ENCODE assay signal across 20 cellular contexts in the genomic region with DNA sequence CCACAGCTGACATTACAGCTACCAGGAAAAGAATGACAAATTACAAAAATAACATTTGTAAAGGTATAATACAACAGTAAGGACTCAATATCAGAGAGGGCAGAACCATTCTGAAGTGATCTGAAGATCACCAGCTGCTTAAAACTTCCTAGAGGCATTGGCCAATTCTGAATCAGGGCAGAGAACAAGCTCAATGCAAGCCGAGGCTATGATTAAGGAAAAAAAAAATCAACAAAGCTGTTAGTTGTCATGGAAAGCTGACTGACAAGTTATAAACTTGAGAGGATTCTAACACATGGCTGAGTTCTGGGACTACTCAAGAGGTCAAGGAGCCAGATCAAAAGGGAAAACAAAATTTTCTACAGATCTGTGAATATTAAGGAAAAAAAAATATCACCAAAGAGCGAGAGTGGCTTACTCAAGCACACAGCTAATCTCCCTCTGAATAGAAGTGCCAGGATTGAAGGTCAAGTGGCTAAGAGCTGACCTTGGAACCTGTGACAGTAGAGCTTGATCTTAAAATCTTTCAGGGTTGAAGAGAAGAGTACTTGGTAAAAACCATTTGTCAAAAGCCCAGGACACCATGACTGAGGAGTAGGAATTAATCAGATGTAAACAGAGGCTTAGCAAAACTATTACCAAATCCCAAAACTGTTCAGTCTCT.
A peak's percentile ranks its signal among the peaks of the same experiment; 100 is the strongest.
DNase-seq lines count a peak whose midpoint lies in the region; ATAC-seq, FAIRE-seq and TF ChIP-seq lines count a peak whose summit lies in the region.
"Had no signal": no experiment of that assay in that cellular context is flagged by ENCODE, and none has a peak within 500 bp of the region (broad histone marks: within the 10 kb centered on the region; RNA-seq: fewer than 3 reads in every experiment).

No MANE protein-coding gene starts in this region.

- peak overlapping the region; percentile 6 for H3K4me2 ChIP-seq in astrocyte (ENCODE audit: low read length)

- H2AFZ ChIP-seq in astrocyte (ENCODE audit: low read depth, low read length) = no peak overlapping the region
- H2AFZ ChIP-seq: parathyroid adenoma had no signal

- no peak for TF ChIP-seq CTCF in astrocyte (IDR thresholded peaks at IDR 0.05; ENCODE audit: insufficient read depth, low read depth, low read length)
- no peak for TF ChIP-seq CTCF in foreskin fibroblast (IDR thresholded peaks at IDR 0.05; ENCODE audit: low read depth, low read length)
- no peak for TF ChIP-seq CTCF in osteocyte (IDR thresholded peaks at IDR 0.05)

- no peak overlapping the region for H3K9ac ChIP-seq in astrocyte (ENCODE audit: low read length)
- H3K9ac ChIP-seq: parathyroid adenoma had no signal

- no peaks in the 10 kb centered on the region for H3K79me2 ChIP-seq in astrocyte (ENCODE audit: insufficient read depth, low read length)
- H3K79me2 ChIP-seq: parathyroid adenoma had no signal

- H3K36me3 Mint-ChIP-seq in astrocyte (ENCODE audit: low read depth, unreplicated experiment) (no peaks in the 10 kb centered on the region), osteocyte (ENCODE audit: unreplicated experiment) (peaks cover 5% of the 10 kb centered on the region)
- no peaks in the 10 kb centered on the region for H3K36me3 Mint-ChIP-seq in activated CD4-positive, alpha-beta T cell treated with anti-CD3 and anti-CD28 coated beads for 36 hours (ENCODE audit: low read depth)
- H3K36me3 Mint-ChIP-seq: activated naive CD8-positive, alpha-beta T cell treated with anti-CD3 and anti-CD28 coated beads for 36 hours; IgD-negative memory B cell had no signal

- no peak overlapping the region for H3K27ac Mint-ChIP-seq in astrocyte (ENCODE audit: unreplicated experiment)
- H3K27ac Mint-ChIP-seq in osteocyte (ENCODE audit: unreplicated experiment) = peak overlapping the region; percentile 89
- H3K27ac Mint-ChIP-seq in activated CD4-positive, alpha-beta T cell treated with anti-CD3 and anti-CD28 coated beads for 36 hours = no peak overlapping the region
- H3K27ac Mint-ChIP-seq: activated naive CD8-positive, alpha-beta T cell treated with anti-CD3 and anti-CD28 coated beads for 36 hours; IgD-negative memory B cell; stimulated activated naive CD8-positive, alpha-beta T cell treated with anti-CD3 and anti-CD28 coated beads, Interleukin-15, Interleukin-2, amounts not matched to agents 100 ng/mL and 50 ng/mL, for 24 hours had no signal

- peaks cover 25% of the 10 kb centered on the region for H3K4me1 ChIP-seq in astrocyte (ENCODE audit: insufficient read depth, low read length)
- H3K4me1 ChIP-seq: parathyroid adenoma had no signal

- H3K4me3 Mint-ChIP-seq in astrocyte (ENCODE audit: unreplicated experiment) (no peak overlapping the region), osteocyte (ENCODE audit: unreplicated experiment) (no peak overlapping the region)
- H3K4me3 Mint-ChIP-seq in activated CD4-positive, alpha-beta T cell treated with anti-CD3 and anti-CD28 coated beads for 36 hours = no peak overlapping the region
- H3K4me3 Mint-ChIP-seq: activated naive CD8-positive, alpha-beta T cell treated with anti-CD3 and anti-CD28 coated beads for 36 hours; IgD-negative memory B cell; stimulated activated naive CD8-positive, alpha-beta T cell treated with anti-CD3 and anti-CD28 coated beads, Interleukin-15, Interleukin-2, amounts not matched to agents 100 ng/mL and 50 ng/mL, for 24 hours had no signal

- no peaks in the 10 kb centered on the region for H4K20me1 ChIP-seq in astrocyte (ENCODE audit: insufficient read depth, low read length)

- H3K27me3 Mint-ChIP-seq in astrocyte (ENCODE audit: low read depth, unreplicated experiment) = no peaks in the 10 kb centered on the region
- no peaks in the 10 kb centered on the region for H3K27me3 Mint-ChIP-seq in osteocyte (ENCODE audit: unreplicated experiment)
- H3K27me3 Mint-ChIP-seq in activated CD4-positive, alpha-beta T cell treated with anti-CD3 and anti-CD28 coated beads for 36 hours = no peaks in the 10 kb centered on the region
- H3K27me3 Mint-ChIP-seq: activated naive CD8-positive, alpha-beta T cell treated with anti-CD3 and anti-CD28 coated beads for 36 hours; IgD-negative memory B cell; stimulated activated naive CD8-positive, alpha-beta T cell treated with anti-CD3 and anti-CD28 coated beads, Interleukin-15, Interleukin-2, amounts not matched to agents 100 ng/mL and 50 ng/mL, for 24 hours had no signal

- H3K27me3 ChIP-seq in astrocyte (ENCODE audit: insufficient read depth, low read length) = no peaks in the 10 kb centered on the region

- no peak for FAIRE-seq in astrocyte (lab: Jason Lieb, UNC)
- FAIRE-seq: keratinocyte had no signal

- H3K4me1 Mint-ChIP-seq in astrocyte (ENCODE audit: low read depth, unreplicated experiment) (no peaks in the 10 kb centered on the region), osteocyte (ENCODE audit: unreplicated experiment) (peaks cover 44% of the 10 kb centered on the region)
- no peaks in the 10 kb centered on the region for H3K4me1 Mint-ChIP-seq in activated CD4-positive, alpha-beta T cell treated with anti-CD3 and anti-CD28 coated beads for 36 hours
- H3K4me1 Mint-ChIP-seq: activated naive CD8-positive, alpha-beta T cell treated with anti-CD3 and anti-CD28 coated beads for 36 hours; IgD-negative memory B cell had no signal

- POLR2A ChIA-PET in activated CD4-positive, alpha-beta T cell treated with anti-CD3 and anti-CD28 coated beads for 36 hours (lab: Charles Lee) = no interaction called here

- intact Hi-C loops in activated CD4-positive, alpha-beta T cell treated with anti-CD3 and anti-CD28 coated beads for 36 hours (cut with DNase I, micrococcal nuclease) = no loop called here

- H3K4me3 ChIP-seq in astrocyte (ENCODE audit: insufficient read depth, low read depth, low read length) = no peak overlapping the region
- H3K4me3 ChIP-seq in foreskin fibroblast (ENCODE audit: low read depth in 1 of 2, low read length in 2 of 2) = no peak overlapping the region
- H3K4me3 ChIP-seq: mucosa of descending colon had no signal

- no peaks in the 10 kb centered on the region for H3K9me3 ChIP-seq in astrocyte (ENCODE audit: insufficient read depth, low read depth, low read length)
- H3K9me3 ChIP-seq: mucosa of descending colon had no signal

- DNase-seq in DMS79 (lab: John Stamatoyannopoulos, UW) = peak; percentile 18
- no peak for DNase-seq in astrocyte (ENCODE audit: low read depth)
- DNase-seq in foreskin fibroblast = peak; percentile 38 to 49
- no peak for DNase-seq in osteocyte (ENCODE audit: extremely low spot score, unreplicated experiment)
- DNase-seq in activated T-cell treated with anti-CD3 and anti-CD28 coated beads for 4 hours = no peak
- no peak for DNase-seq in NCI-H2081 (lab: John Stamatoyannopoulos, UW)
- DNase-seq in activated T-cell treated with anti-CD3 and anti-CD28 coated beads, Interleukin-2, amount 50 U/mL, for 48 hours = no peak
- no peak for DNase-seq in activated CD4-positive, alpha-beta T cell treated with anti-CD3 and anti-CD28 coated beads for 36 hours
- DNase-seq: activated CD4-positive, alpha-beta T cell treated with anti-CD3 and anti-CD28 coated beads for 48 hours; activated naive CD8-positive, alpha-beta T cell treated with anti-CD3 and anti-CD28 coated beads for 36 hours; activated T-cell treated with anti-CD3 and anti-CD28 coated beads, Interleukin-2, amount 50 U/mL, for 1 hour; GF-D8; NCI-H1092; stimulated activated CD4-positive, alpha-beta T cell treated with anti-CD3 and anti-CD28 coated beads, Interleukin-12 subunit alpha, Interleukin-12 subunit beta, amount 100 ng/mL, for 4 hours had no signal

- no peaks in the 10 kb centered on the region for H3K9me3 Mint-ChIP-seq in astrocyte (ENCODE audit: unreplicated experiment)
- H3K9me3 Mint-ChIP-seq in osteocyte (ENCODE audit: unreplicated experiment) = peaks cover 6% of the 10 kb centered on the region
- H3K9me3 Mint-ChIP-seq in activated CD4-positive, alpha-beta T cell treated with anti-CD3 and anti-CD28 coated beads for 36 hours (ENCODE audit: low read depth) = peaks cover 1% of the 10 kb centered on the region

- ATAC-seq in activated CD4-positive, alpha-beta T cell treated with anti-CD3 and anti-CD28 coated beads for 36 hours = no peak
- ATAC-seq: HCT116, mucosa of descending colon had no signal

- H3K36me3 ChIP-seq in astrocyte (ENCODE audit: insufficient read depth, low read length) = no peaks in the 10 kb centered on the region

- CTCF ChIA-PET in activated CD4-positive, alpha-beta T cell treated with anti-CD3 and anti-CD28 coated beads for 36 hours (lab: Charles Lee) = no interaction called here

- H3K27ac ChIP-seq in astrocyte (ENCODE audit: low read depth, low read length) = peak overlapping the region; percentile 13
- H3K27ac ChIP-seq: parathyroid adenoma had no signal

Comparison
In these comparisons a context has a peak if more than half of its experiments do, and no peak if none do; other contexts are left out.
1. DNase-seq: peak in DMS79 (single experiment) and foreskin fibroblast (2 of 2); none in astrocyte (single experiment), osteocyte (single experiment), activated T-cell treated with anti-CD3 and anti-CD28 coated beads for 4 hours (single experiment), NCI-H2081 (0 of 2), activated T-cell treated with anti-CD3 and anti-CD28 coated beads, Interleukin-2, amount 50 U/mL, for 48 hours (0 of 2) and activated CD4-positive, alpha-beta T cell treated with anti-CD3 and anti-CD28 coated beads for 36 hours (single experiment).